In genomic region chrX:50711907-50712306, GRCh38 we compare ENCODE assay signal across 25 cellular contexts.
"Had no signal": no experiment of that assay in that cellular context is flagged by ENCODE, and none has a peak within 500 bp of the region (broad histone marks: within the 10 kb centered on the region; RNA-seq: fewer than 3 reads in every experiment).

No MANE protein-coding gene starts in this region.

- H2AFZ ChIP-seq: hepatocyte had no signal

- H3K9me3 ChIP-seq: esophagus squamous epithelium, gastrocnemius medialis, heart left ventricle, left lung, lower lobe of right lung, mucosa of descending colon had no signal

- ATAC-seq: esophagus mucosa; gastrocnemius medialis; heart left ventricle; left cardiac atrium; left lung; left ventricle myocardium superior; lower lobe of right lung; mucosa of descending colon; naive thymus-derived CD8-positive, alpha-beta T cell had no signal

- H3K4me1 ChIP-seq: esophagus squamous epithelium, gastrocnemius medialis, lower lobe of right lung had no signal

- H3K4me3 Mint-ChIP-seq: mesothelial cell of epicardium; naive B cell; naive thymus-derived CD8-positive, alpha-beta T cell had no signal

- H3K27me3 ChIP-seq: hepatocyte, left lung had no signal

- FAIRE-seq: keratinocyte had no signal

- H3K4me3 ChIP-seq: coronary artery, dorsolateral prefrontal cortex, esophagus squamous epithelium, gastrocnemius medialis, heart left ventricle, hepatocyte, left lung, lower lobe of right lung, mucosa of descending colon had no signal

- H3K9me3 Mint-ChIP-seq: naive B cell; naive thymus-derived CD8-positive, alpha-beta T cell had no signal

- H3K79me2 ChIP-seq: hepatocyte had no signal

- H3K27ac Mint-ChIP-seq: mesothelial cell of epicardium; naive B cell; naive thymus-derived CD8-positive, alpha-beta T cell had no signal

- H3K4me2 ChIP-seq: hepatocyte had no signal

- H3K36me3 ChIP-seq: esophagus squamous epithelium, gastrocnemius medialis, heart left ventricle, left lung, lower lobe of right lung had no signal

- H3K27ac ChIP-seq: coronary artery, dorsolateral prefrontal cortex, epithelial cell of prostate, esophagus squamous epithelium, gastrocnemius medialis, heart left ventricle, hepatocyte, left lung, lower lobe of right lung had no signal

- H3K4me1 Mint-ChIP-seq: naive B cell; naive thymus-derived CD8-positive, alpha-beta T cell had no signal

- H3K36me3 Mint-ChIP-seq: mesothelial cell of epicardium; naive B cell; naive thymus-derived CD8-positive, alpha-beta T cell had no signal

- DNase-seq: dermis blood vessel endothelial cell; dorsolateral prefrontal cortex; effector CD4-positive, alpha-beta T cell; effector memory CD4-positive, alpha-beta T cell; erythroblast; esophagus squamous epithelium; foreskin fibroblast; foreskin melanocyte; gastrocnemius medialis; heart left ventricle; hypothalamus; left cardiac atrium; left lung; left ventricle myocardium superior; lower lobe of right lung; mesenchymal stem cell; mucosa of descending colon; naive B cell; naive thymus-derived CD8-positive, alpha-beta T cell had no signal
